1 cellular context compared by ENCODE assay signal in the genomic region with DNA sequence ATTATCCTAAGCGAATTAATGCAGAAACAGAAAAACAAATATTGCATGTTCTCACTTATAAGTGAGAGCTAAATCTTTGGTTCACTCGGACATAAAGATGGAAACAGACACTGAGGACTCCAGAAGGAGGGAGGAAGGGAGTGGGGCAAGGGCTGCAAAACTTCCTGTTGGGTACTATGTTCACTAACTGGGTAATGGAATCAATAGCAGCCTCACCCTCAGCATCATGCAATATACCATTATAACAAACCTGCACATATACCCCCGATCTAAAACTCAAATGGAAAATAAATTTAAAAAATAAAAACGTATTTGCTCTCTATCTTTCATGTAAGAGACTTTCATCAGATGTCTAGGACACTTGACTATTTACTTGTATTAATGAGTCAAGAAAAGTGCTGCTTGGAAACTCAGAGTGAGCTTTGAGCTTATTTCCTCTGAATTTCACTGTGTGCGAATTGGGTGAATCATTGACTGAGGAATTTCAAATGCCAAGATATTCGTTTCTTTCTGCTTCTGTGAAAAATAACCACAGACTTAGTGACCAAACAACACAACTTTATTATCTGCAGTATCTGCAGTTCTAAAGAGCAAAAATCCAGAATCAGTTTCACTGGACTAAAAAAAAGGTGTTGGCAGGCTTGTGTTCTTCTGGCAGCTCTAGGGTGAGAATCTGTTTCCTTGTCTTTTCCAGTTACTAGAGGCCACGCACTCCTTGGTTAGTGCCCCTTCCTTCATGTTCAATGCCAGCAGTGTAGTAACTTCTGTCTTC.
TF ChIP-seq lines count a peak whose summit lies in the region.

No MANE protein-coding gene starts in this region.

TF ChIP-seq in HepG2, 621 proteins besides CTCF, POLR2A, EP300 and RAD21 (continued from another document and continues in another):
- TF ChIP-seq, protein P1, sequence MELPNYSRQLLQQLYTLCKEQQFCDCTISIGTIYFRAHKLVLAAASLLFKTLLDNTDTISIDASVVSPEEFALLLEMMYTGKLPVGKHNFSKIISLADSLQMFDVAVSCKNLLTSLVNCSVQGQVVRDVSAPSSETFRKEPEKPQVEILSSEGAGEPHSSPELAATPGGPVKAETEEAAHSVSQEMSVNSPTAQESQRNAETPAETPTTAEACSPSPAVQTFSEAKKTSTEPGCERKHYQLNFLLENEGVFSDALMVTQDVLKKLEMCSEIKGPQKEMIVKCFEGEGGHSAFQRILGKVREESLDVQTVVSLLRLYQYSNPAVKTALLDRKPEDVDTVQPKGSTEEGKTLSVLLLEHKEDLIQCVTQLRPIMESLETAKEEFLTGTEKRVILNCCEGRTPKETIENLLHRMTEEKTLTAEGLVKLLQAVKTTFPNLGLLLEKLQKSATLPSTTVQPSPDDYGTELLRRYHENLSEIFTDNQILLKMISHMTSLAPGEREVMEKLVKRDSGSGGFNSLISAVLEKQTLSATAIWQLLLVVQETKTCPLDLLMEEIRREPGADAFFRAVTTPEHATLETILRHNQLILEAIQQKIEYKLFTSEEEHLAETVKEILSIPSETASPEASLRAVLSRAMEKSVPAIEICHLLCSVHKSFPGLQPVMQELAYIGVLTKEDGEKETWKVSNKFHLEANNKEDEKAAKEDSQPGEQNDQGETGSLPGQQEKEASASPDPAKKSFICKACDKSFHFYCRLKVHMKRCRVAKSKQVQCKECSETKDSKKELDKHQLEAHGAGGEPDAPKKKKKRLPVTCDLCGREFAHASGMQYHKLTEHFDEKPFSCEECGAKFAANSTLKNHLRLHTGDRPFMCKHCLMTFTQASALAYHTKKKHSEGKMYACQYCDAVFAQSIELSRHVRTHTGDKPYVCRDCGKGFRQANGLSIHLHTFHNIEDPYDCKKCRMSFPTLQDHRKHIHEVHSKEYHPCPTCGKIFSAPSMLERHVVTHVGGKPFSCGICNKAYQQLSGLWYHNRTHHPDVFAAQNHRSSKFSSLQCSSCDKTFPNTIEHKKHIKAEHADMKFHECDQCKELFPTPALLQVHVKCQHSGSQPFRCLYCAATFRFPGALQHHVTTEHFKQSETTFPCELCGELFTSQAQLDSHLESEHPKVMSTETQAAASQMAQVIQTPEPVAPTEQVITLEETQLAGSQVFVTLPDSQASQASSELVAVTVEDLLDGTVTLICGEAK (IDR thresholded peaks at IDR 0.05): peak; percentile 51; the same call in 1 of the 2 replicates
- TF ChIP-seq, protein P1 (CRISPR knock-in tag; IDR thresholded peaks at IDR 0.05): no peak
- no peak for TF ChIP-seq ZNF597 (CRISPR knock-in tag; IDR thresholded peaks at IDR 0.05)
- TF ChIP-seq MXD3 (CRISPR knock-in tag; IDR thresholded peaks at IDR 0.05): no peak
- peak; percentile 65; the same call in 1 of the 2 replicates for TF ChIP-seq ZNF878 (CRISPR knock-in tag; IDR thresholded peaks at IDR 0.05)
- TF ChIP-seq SOX13 (IDR thresholded peaks at IDR 0.05): no peak
- TF ChIP-seq SOX13 (CRISPR knock-in tag; conservative IDR thresholded peaks at IDR 0.05 in 1 of 2, IDR thresholded peaks at IDR 0.05 in 1 of 2): 0 out of 4 replicates have a peak, but pooled peaks of 1 of the 2 experiments have one; percentile 8
- TF ChIP-seq HNF4G (IDR thresholded peaks at IDR 0.05; ENCODE audit: borderline replicate concordance, low read depth, low read length): peak; percentile 40; the same call in 1 of the 2 replicates
- no peak for TF ChIP-seq HNF4G (CRISPR knock-in tag; IDR thresholded peaks at IDR 0.05; ENCODE audit: borderline replicate concordance, low read depth)
- no peak for TF ChIP-seq NCOA5 (CRISPR knock-in tag; IDR thresholded peaks at IDR 0.05)
- TF ChIP-seq, protein P2, sequence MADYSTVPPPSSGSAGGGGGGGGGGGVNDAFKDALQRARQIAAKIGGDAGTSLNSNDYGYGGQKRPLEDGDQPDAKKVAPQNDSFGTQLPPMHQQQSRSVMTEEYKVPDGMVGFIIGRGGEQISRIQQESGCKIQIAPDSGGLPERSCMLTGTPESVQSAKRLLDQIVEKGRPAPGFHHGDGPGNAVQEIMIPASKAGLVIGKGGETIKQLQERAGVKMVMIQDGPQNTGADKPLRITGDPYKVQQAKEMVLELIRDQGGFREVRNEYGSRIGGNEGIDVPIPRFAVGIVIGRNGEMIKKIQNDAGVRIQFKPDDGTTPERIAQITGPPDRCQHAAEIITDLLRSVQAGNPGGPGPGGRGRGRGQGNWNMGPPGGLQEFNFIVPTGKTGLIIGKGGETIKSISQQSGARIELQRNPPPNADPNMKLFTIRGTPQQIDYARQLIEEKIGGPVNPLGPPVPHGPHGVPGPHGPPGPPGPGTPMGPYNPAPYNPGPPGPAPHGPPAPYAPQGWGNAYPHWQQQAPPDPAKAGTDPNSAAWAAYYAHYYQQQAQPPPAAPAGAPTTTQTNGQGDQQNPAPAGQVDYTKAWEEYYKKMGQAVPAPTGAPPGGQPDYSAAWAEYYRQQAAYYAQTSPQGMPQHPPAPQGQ (CRISPR knock-in tag; IDR thresholded peaks at IDR 0.05; ENCODE audit: borderline replicate concordance): no peak
- TF ChIP-seq GLMP (CRISPR knock-in tag; IDR thresholded peaks at IDR 0.05; ENCODE audit: borderline replicate concordance): no peak
- TF ChIP-seq ZNF552 (CRISPR knock-in tag; IDR thresholded peaks at IDR 0.05; ENCODE audit: borderline replicate concordance): no peak
- TF ChIP-seq PCBP1 (IDR thresholded peaks at IDR 0.05; ENCODE audit: borderline replicate concordance, low read depth, low read length): no peak
- TF ChIP-seq ZNF816 (CRISPR knock-in tag; IDR thresholded peaks at IDR 0.05; ENCODE audit: borderline replicate concordance): no peak
- no peak for TF ChIP-seq YEATS4 (CRISPR knock-in tag; IDR thresholded peaks at IDR 0.05; ENCODE audit: borderline replicate concordance)
- no peak for TF ChIP-seq ETS1 (CRISPR knock-in tag; IDR thresholded peaks at IDR 0.05)
- TF ChIP-seq, protein P3, sequence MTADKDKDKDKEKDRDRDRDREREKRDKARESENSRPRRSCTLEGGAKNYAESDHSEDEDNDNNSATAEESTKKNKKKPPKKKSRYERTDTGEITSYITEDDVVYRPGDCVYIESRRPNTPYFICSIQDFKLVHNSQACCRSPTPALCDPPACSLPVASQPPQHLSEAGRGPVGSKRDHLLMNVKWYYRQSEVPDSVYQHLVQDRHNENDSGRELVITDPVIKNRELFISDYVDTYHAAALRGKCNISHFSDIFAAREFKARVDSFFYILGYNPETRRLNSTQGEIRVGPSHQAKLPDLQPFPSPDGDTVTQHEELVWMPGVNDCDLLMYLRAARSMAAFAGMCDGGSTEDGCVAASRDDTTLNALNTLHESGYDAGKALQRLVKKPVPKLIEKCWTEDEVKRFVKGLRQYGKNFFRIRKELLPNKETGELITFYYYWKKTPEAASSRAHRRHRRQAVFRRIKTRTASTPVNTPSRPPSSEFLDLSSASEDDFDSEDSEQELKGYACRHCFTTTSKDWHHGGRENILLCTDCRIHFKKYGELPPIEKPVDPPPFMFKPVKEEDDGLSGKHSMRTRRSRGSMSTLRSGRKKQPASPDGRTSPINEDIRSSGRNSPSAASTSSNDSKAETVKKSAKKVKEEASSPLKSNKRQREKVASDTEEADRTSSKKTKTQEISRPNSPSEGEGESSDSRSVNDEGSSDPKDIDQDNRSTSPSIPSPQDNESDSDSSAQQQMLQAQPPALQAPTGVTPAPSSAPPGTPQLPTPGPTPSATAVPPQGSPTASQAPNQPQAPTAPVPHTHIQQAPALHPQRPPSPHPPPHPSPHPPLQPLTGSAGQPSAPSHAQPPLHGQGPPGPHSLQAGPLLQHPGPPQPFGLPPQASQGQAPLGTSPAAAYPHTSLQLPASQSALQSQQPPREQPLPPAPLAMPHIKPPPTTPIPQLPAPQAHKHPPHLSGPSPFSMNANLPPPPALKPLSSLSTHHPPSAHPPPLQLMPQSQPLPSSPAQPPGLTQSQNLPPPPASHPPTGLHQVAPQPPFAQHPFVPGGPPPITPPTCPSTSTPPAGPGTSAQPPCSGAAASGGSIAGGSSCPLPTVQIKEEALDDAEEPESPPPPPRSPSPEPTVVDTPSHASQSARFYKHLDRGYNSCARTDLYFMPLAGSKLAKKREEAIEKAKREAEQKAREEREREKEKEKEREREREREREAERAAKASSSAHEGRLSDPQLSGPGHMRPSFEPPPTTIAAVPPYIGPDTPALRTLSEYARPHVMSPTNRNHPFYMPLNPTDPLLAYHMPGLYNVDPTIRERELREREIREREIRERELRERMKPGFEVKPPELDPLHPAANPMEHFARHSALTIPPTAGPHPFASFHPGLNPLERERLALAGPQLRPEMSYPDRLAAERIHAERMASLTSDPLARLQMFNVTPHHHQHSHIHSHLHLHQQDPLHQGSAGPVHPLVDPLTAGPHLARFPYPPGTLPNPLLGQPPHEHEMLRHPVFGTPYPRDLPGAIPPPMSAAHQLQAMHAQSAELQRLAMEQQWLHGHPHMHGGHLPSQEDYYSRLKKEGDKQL (CRISPR knock-in tag; IDR thresholded peaks at IDR 0.05; ENCODE audit: low read depth): no peak
- TF ChIP-seq ZIK1 (CRISPR knock-in tag; IDR thresholded peaks at IDR 0.05; ENCODE audit: borderline replicate concordance, low read depth): no peak
- TF ChIP-seq RBFOX2 (IDR thresholded peaks at IDR 0.05; ENCODE audit: low read depth, low read length): no peak
- TF ChIP-seq, protein P4, sequence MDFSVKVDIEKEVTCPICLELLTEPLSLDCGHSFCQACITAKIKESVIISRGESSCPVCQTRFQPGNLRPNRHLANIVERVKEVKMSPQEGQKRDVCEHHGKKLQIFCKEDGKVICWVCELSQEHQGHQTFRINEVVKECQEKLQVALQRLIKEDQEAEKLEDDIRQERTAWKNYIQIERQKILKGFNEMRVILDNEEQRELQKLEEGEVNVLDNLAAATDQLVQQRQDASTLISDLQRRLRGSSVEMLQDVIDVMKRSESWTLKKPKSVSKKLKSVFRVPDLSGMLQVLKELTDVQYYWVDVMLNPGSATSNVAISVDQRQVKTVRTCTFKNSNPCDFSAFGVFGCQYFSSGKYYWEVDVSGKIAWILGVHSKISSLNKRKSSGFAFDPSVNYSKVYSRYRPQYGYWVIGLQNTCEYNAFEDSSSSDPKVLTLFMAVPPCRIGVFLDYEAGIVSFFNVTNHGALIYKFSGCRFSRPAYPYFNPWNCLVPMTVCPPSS (IDR thresholded peaks at IDR 0.05): no peak
- no peak for TF ChIP-seq MAFF (IDR thresholded peaks at IDR 0.05; ENCODE audit: low read depth, low read length)
- TF ChIP-seq MLLT10 (CRISPR knock-in tag; IDR thresholded peaks at IDR 0.05): no peak
- TF ChIP-seq ZNF776 (CRISPR knock-in tag; IDR thresholded peaks at IDR 0.05): no peak
- TF ChIP-seq CBX5 (CRISPR knock-in tag; IDR thresholded peaks at IDR 0.05; ENCODE audit: borderline replicate concordance): no peak
- TF ChIP-seq TEAD3 (CRISPR knock-in tag; optimal IDR thresholded peaks at IDR 0.05; ENCODE audit: borderline replicate concordance): peak; percentile 44
- TF ChIP-seq SRSF1 (optimal IDR thresholded peaks at IDR 0.05; ENCODE audit: low read depth, low read length): no peak
- TF ChIP-seq TBX3 (IDR thresholded peaks at IDR 0.05; ENCODE audit: borderline replicate concordance): no peak
- peak; percentile 37; the same call in 1 of the 2 replicates for TF ChIP-seq FOSL2 (CRISPR knock-in tag; IDR thresholded peaks at IDR 0.05)
- TF ChIP-seq ZNF264 (CRISPR knock-in tag; IDR thresholded peaks at IDR 0.05): peak; percentile 84
- TF ChIP-seq GATAD2A (CRISPR knock-in tag; IDR thresholded peaks at IDR 0.05): peak; percentile 32; the same call in 1 of the 2 replicates
- no peak for TF ChIP-seq NFE2L1 (CRISPR knock-in tag; IDR thresholded peaks at IDR 0.05; ENCODE audit: borderline replicate concordance)
